ENCODE assay signal across 8 cellular contexts in genomic region chr19:8069116-8069973, GRCh38. TPM values are rescaled to one million over a fixed set of nuclear protein-coding genes. Genes with fewer than 3 reads are reported as not detected.
DNase-seq lines count a peak whose midpoint lies in the region; ATAC-seq and TF ChIP-seq lines count a peak whose summit lies in the region.

No MANE protein-coding gene starts in this region.

- no peak overlapping the region for H3K27ac ChIP-seq in KMS-11
- no peak overlapping the region for H3K27ac ChIP-seq in brain microvascular endothelial cell
- no peak overlapping the region for H3K27ac ChIP-seq in osteoblast (ENCODE audit: low read depth, low read length)

- H3K79me2 ChIP-seq in KMS-11 (ENCODE audit: insufficient read depth, low read depth) (no peaks in the 10 kb centered on the region), osteoblast (ENCODE audit: insufficient read depth, low read length) (no peaks in the 10 kb centered on the region)

- H3K27me3 ChIP-seq in KMS-11 (ENCODE audit: insufficient read depth, low read depth) = peaks cover 11% of the 10 kb centered on the region; the same call in 1 of the 2 replicates
- H3K27me3 ChIP-seq in brain microvascular endothelial cell (replicated peaks) = no peaks in the 10 kb centered on the region
- no peaks in the 10 kb centered on the region for H3K27me3 ChIP-seq in osteoblast (ENCODE audit: insufficient read depth, low read length)

- ATAC-seq in HG02870 (IDR thresholded peaks at IDR 0.05; ENCODE audit: unreplicated experiment) (no peak), HG02840 (IDR thresholded peaks at IDR 0.05; ENCODE audit: low FRiP score, unreplicated experiment) (no peak), GM21619 (IDR thresholded peaks at IDR 0.05; ENCODE audit: unreplicated experiment) (no peak)

- in situ Hi-C loops in brain microvascular endothelial cell (cut with HindIII; ENCODE audit: low pct_ligation_motif_present, low sequenced_read_pairs) = no loop called here

- H4K20me1 ChIP-seq in KMS-11 (ENCODE audit: insufficient read depth) (no peaks in the 10 kb centered on the region), osteoblast (ENCODE audit: insufficient read depth, low read length) (no peaks in the 10 kb centered on the region)

- H3K4me1 ChIP-seq in KMS-11 (ENCODE audit: low read depth, poor library complexity, severe bottlenecking) (no peaks in the 10 kb centered on the region), osteoblast (ENCODE audit: insufficient read depth, low read length) (no peaks in the 10 kb centered on the region)

- H3K4me3 ChIP-seq in KMS-11 (IDR thresholded peaks at IDR 0.05; ENCODE audit: insufficient read depth, low read depth, low read length) = no peak overlapping the region
- no peak overlapping the region for H3K4me3 ChIP-seq in brain microvascular endothelial cell (ENCODE audit: low read depth, low read length)
- H3K4me3 ChIP-seq in osteoblast (ENCODE audit: insufficient read depth, low read length) = no peak overlapping the region

- H3K36me3 ChIP-seq in KMS-11 (ENCODE audit: insufficient read depth) (no peaks in the 10 kb centered on the region), brain microvascular endothelial cell (replicated peaks) (no peaks in the 10 kb centered on the region), osteoblast (ENCODE audit: insufficient read depth, low read length) (no peaks in the 10 kb centered on the region)

- DNase-seq in SHP77 (lab: John Stamatoyannopoulos, UW) (peak; percentile 40 to 46), SHP77 treated with DMSO at 0.1 percent for 48 hours (lab: John Stamatoyannopoulos, UW) (no peak), brain microvascular endothelial cell (no peak), osteoblast (ENCODE audit: insufficient read length, low spot score, missing footprints) (peak; percentile 36)

- H3K4me2 ChIP-seq in KMS-11 = no peak overlapping the region
- no peak overlapping the region for H3K4me2 ChIP-seq in osteoblast (ENCODE audit: insufficient read depth, low read length)

- H2AFZ ChIP-seq in KMS-11 (ENCODE audit: low read depth) (no peak overlapping the region), osteoblast (ENCODE audit: low read length) (no peak overlapping the region)

- peak; percentile 84 for TF ChIP-seq CTCF in KMS-11 (conservative IDR thresholded peaks at IDR 0.05; ENCODE audit: low read depth, low read length)
- peak; percentile 71 for TF ChIP-seq CTCF in brain microvascular endothelial cell (IDR thresholded peaks at IDR 0.05; ENCODE audit: low read depth, low read length, missing control alignments)
- peak; percentile 30 for TF ChIP-seq CTCF in osteoblast (IDR thresholded peaks at IDR 0.05; ENCODE audit: extremely low read depth, low read depth, low read length)

- no peak overlapping the region for H3K9ac ChIP-seq in KMS-11

- peaks cover 5% of the 10 kb centered on the region for H3K9me3 ChIP-seq in osteoblast (ENCODE audit: low read depth, low read length)

RNA-seq across cellular contexts. Expression of gene CCL25, which starts 16.8 kb away (rescaled TPM):
- total RNA-seq in osteoblast = not detected in 2 replicates

Comparison
In these comparisons a context has a peak if more than half of its experiments do, and no peak if none do; other contexts are left out.
1. DNase-seq: peak in SHP77 (2 of 2) and osteoblast (single experiment); none in SHP77 treated with DMSO at 0.1 percent for 48 hours (single experiment) and brain microvascular endothelial cell (single experiment).
2. CTCF ChIP-seq: peak in every context shown above with its lines; median percentile 84 in KMS-11; 71 in brain microvascular endothelial cell; 30 in osteoblast.